8 cellular contexts compared by ENCODE assay signal in the genomic region with DNA sequence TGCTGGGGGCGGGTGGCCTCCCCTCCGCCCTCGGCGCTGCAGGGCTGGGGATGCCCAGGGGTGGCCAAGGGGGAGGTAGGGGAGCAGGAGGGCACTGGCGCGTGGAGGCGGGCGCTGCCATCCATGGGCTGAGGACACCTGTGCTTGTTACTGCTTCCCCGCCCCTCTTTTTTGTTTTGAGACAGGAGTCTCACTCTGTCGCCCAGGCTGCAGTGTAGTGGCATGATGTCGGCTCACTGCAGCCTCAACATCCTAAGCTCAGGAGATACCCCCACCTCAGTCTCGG. TPM values are rescaled to one million over a fixed set of nuclear protein-coding genes. Genes with fewer than 3 reads are reported as not detected.
DNase-seq lines count a peak whose midpoint lies in the region; ATAC-seq and TF ChIP-seq lines count a peak whose summit lies in the region.

No MANE protein-coding gene starts in this region.

- H3K27me3 Mint-ChIP-seq in endodermal cell (ENCODE audit: insufficient read depth) = peaks cover 8% of the 10 kb centered on the region

- no peaks in the 10 kb centered on the region for H3K9me3 ChIP-seq in A673 (ENCODE audit: low read depth, low read length, poor library complexity, severe bottlenecking)
- no peaks in the 10 kb centered on the region for H3K9me3 ChIP-seq in endodermal cell (ENCODE audit: control insufficient read depth, low read length)
- no peaks in the 10 kb centered on the region for H3K9me3 ChIP-seq in ovary

- H3K36me3 Mint-ChIP-seq in endodermal cell (ENCODE audit: low read depth) = peaks cover 6% of the 10 kb centered on the region

- H3K4me1 ChIP-seq in A673 (ENCODE audit: insufficient read depth, low read length, poor library complexity, severe bottlenecking) = peaks cover 6% of the 10 kb centered on the region
- no peaks in the 10 kb centered on the region for H3K4me1 ChIP-seq in endodermal cell (ENCODE audit: control insufficient read depth, insufficient read depth, low read length)
- H3K4me1 ChIP-seq in ovary (ENCODE audit: insufficient read depth) = peaks cover 5% of the 10 kb centered on the region

- H3K4me1 Mint-ChIP-seq in endodermal cell = no peaks in the 10 kb centered on the region

- no peak for DNase-seq in A673 (ENCODE audit: low spot score)
- DNase-seq in NCI-H69 (lab: John Stamatoyannopoulos, UW) = peak; percentile 88
- DNase-seq in endodermal cell = no peak
- DNase-seq in ovary = no peak
- no peak for DNase-seq in posterior cingulate gyrus

- TF ChIP-seq CTCF in A673 (conservative IDR thresholded peaks at IDR 0.05; ENCODE audit: low read depth, low read length) (no peak), endodermal cell (conservative IDR thresholded peaks at IDR 0.05) (no peak), ovary (IDR thresholded peaks at IDR 0.05) (no peak)

- intact Hi-C loops in A673 (cut with micrococcal nuclease; ENCODE audit: unreplicated experiment) (no loop called here), ovary (cut with DNase I) (loop anchor here (2.0 to 5.0 kb wide), 4 partner anchors 100 to 215 kb away; partner anchors contain the start of genes FEN1 (in 1 of the 4) and TMEM258 (in 1 of the 4)), posterior cingulate gyrus (cut with DNase I) (loop anchor here (1.0 to 5.0 kb wide), 2 partner anchors 75 to 94 kb away; partner anchors contain the start of gene FADS1)

- no peak for TF ChIP-seq POLR2A in ovary (IDR thresholded peaks at IDR 0.05)

- H3K36me3 ChIP-seq in A673 (ENCODE audit: insufficient read depth, low read length, poor library complexity, severe bottlenecking) (no peaks in the 10 kb centered on the region), endodermal cell (ENCODE audit: control insufficient read depth, insufficient read depth, low read length) (no peaks in the 10 kb centered on the region), ovary (no peaks in the 10 kb centered on the region)

- H3K27ac Mint-ChIP-seq in endodermal cell = no peak overlapping the region

- H3K9ac ChIP-seq in endodermal cell (ENCODE audit: extremely low read depth, low read length, poor library complexity, severe bottlenecking) = no peak overlapping the region

- TF ChIP-seq EP300 in ovary (IDR thresholded peaks at IDR 0.05) = no peak

- BruUV-seq in A673 (replicated peaks; lab: Mats Ljungman, UMichigan) = no TSS peak

- POLR2A ChIA-PET in A673 (lab: Charles Lee; ENCODE audit: low non-redundant PET) = no interaction called here

- ATAC-seq in GM19025 (IDR thresholded peaks at IDR 0.05; ENCODE audit: low read depth, unreplicated experiment) (peak; percentile 23), GM19452 (IDR thresholded peaks at IDR 0.05; ENCODE audit: unreplicated experiment) (no peak), GM18511 (IDR thresholded peaks at IDR 0.05; ENCODE audit: unreplicated experiment) (no peak)

- CTCF ChIA-PET in A673 (lab: Charles Lee) = no interaction called here

- WGBS in endodermal cell (ENCODE audit: insufficient coverage in 1 of 2, insufficient read length in 1 of 2), 2 experiments = 48% methylated on average over 5 to 12 of the region's 12 CpGs
- 14 to 40% (median 30%) methylated on average over 3 to 12 of the region's 12 CpGs for WGBS in ovary, 3 donors

- H3K27ac ChIP-seq in A673 (ENCODE audit: low read depth, low read length, poor library complexity, severe bottlenecking) (no peak overlapping the region), endodermal cell (ENCODE audit: low read depth, low read length) (no peak overlapping the region), ovary (peak overlapping the region; percentile 83)

- H3K4me3 Mint-ChIP-seq in endodermal cell = peak overlapping the region; percentile 63

- peaks cover 4% of the 10 kb centered on the region for H3K9me3 Mint-ChIP-seq in endodermal cell

- H3K27me3 ChIP-seq in A673 (replicated peaks; ENCODE audit: insufficient read depth, low read depth, low read length, poor library complexity) (no peaks in the 10 kb centered on the region), endodermal cell (ENCODE audit: control insufficient read depth, insufficient read depth, low read length, poor library complexity, severe bottlenecking) (peaks cover 21% of the 10 kb centered on the region), ovary (no peaks in the 10 kb centered on the region)

- H3K4me3 ChIP-seq in A673 (ENCODE audit: low read depth, low read length, poor library complexity, severe bottlenecking) = peak overlapping the region; percentile 80
- H3K4me3 ChIP-seq in endodermal cell (ENCODE audit: low read length) = peak overlapping the region; percentile 64
- H3K4me3 ChIP-seq in ovary = peak overlapping the region; percentile 75

RNA-seq across cellular contexts. Expression of gene FADS3, which starts 0.7 kb away (rescaled TPM):
- total RNA-seq in A673 (2021) (23.3 and 28.1 TPM in 2 replicates), endodermal cell (10 to 100 TPM; 24.8 to 28.4 TPM), ovary (10 to 100 TPM; 21.9 to 85.8 (median 41.3) TPM)
- 13.6 TPM for polyA plus RNA-seq in endodermal cell (2013, experiment 1 of 2)
- polyA plus RNA-seq in endodermal cell (2013, experiment 2 of 2) = 15.8 TPM
- polyA plus RNA-seq in ovary = 10 to 100 TPM; 10.6 to 52.3 TPM

RNA-seq across cellular contexts. Expression of gene RAB3IL1, which starts 25.3 kb away (rescaled TPM):
- total RNA-seq in A673 (2021) = 21.9 and 26.9 TPM in 2 replicates
- total RNA-seq in endodermal cell = 10 to 100 TPM in 1 of 2 donors, 1 to 10 TPM in 1; 9.7 to 14.9 TPM
- 8.2 TPM for polyA plus RNA-seq in endodermal cell (2013, experiment 1 of 2)
- 3.6 TPM for polyA plus RNA-seq in endodermal cell (2013, experiment 2 of 2)
- 10 to 100 TPM; 14.1 to 90.0 (median 53.8) TPM for total RNA-seq in ovary
- 10 to 100 TPM in 1 of 2 donors, 1 to 10 TPM in 1; 4.5 to 42.8 TPM for polyA plus RNA-seq in ovary

RNA-seq across cellular contexts. Expression of gene BEST1, which starts 58.1 kb away (rescaled TPM):
- total RNA-seq in A673 (2021) (5.3 and 8.6 TPM in 2 replicates), endodermal cell (under 1 TPM; 0.26 to 0.40 TPM), ovary (10 to 100 TPM in 1 of 7 donors, 1 to 10 TPM in 6; 1.0 to 17.8 (median 6.1) TPM)
- polyA plus RNA-seq in endodermal cell (2013, experiment 1 of 2) = 0.82 TPM
- polyA plus RNA-seq in endodermal cell (2013, experiment 2 of 2) = 0.75 TPM
- 1 to 10 TPM; 3.5 to 4.0 TPM for polyA plus RNA-seq in ovary

Comparison
In these comparisons a context has a peak if more than half of its experiments do, and no peak if none do; other contexts are left out.
1. H3K27ac ChIP-seq: peak in ovary (2 of 2); none in A673 (single experiment) and endodermal cell (single experiment).
2. Peak in every context shown above with its lines, with median percentiles within 50 percentile points of each other: H3K4me3 ChIP-seq.